Comparison of ENCODE assay signal across 14 cellular contexts in the genomic region with DNA sequence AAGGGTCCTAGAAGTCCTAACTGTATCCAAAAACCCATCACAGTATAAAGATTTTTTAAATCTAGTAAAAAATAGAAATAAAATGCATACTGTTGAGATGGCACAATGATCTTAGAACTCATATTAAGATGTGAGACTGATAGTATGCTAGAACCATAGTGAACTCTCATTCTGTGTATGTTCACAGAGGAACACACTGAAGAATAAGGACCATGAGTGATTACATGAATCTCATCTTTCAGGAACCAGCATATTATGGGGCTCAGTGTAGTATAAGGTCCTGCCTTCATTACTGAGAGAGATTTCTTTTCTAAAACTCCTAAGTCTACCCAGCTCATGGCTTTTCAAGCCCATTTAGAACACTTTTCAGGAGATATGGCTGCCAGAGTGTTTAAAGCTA.
DNase-seq lines count a peak whose midpoint lies in the region; ATAC-seq lines count a peak whose summit lies in the region.
"Had no signal": no experiment of that assay in that cellular context is flagged by ENCODE, and none has a peak within 500 bp of the region (broad histone marks: within the 10 kb centered on the region; RNA-seq: fewer than 3 reads in every experiment).

No MANE protein-coding gene starts in this region.

- DNase-seq in stimulated activated naive B cell treated with anti-CD40 and anti-IgM and Interleukin-4, amounts not matched to agents 10 μg/mL and 1 μg/mL and 100 μg/mL, for 72 hours, result no peak
- DNase-seq in NCI-H524 treated with DMSO at 0.1 percent for 48 hours (lab: John Stamatoyannopoulos, UW), result no peak
- no peak for DNase-seq in DMS53 (lab: John Stamatoyannopoulos, UW)
- no peak for DNase-seq in activated naive CD4-positive, alpha-beta T cell treated with Interleukin-2 at 50 U/mL for 16 hours
- DNase-seq: activated CD8-positive, alpha-beta memory T cell treated with anti-CD3 and anti-CD28 coated beads, Interleukin-2, amount 50 U/mL, for 4 hours; caudate nucleus; CD4-positive, CD25-positive, alpha-beta regulatory T cell; immature natural killer cell had no signal

- peaks cover 0 to 5% of the 10 kb centered on the region in 2 donors for H3K27me3 Mint-ChIP-seq in stimulated activated naive B cell treated with anti-CD40 and anti-IgM and Interleukin-4, amounts not matched to agents 10 μg/mL and 1 μg/mL and 100 μg/mL, for 72 hours

- no peak overlapping the region for H3K27ac Mint-ChIP-seq in stimulated activated naive B cell treated with anti-CD40 and anti-IgM and Interleukin-4, amounts not matched to agents 10 μg/mL and 1 μg/mL and 100 μg/mL, for 72 hours
- H3K27ac Mint-ChIP-seq: activated naive CD8-positive, alpha-beta T cell; CD4-positive, CD25-positive, alpha-beta regulatory T cell; immature natural killer cell; memory B cell; neural progenitor cell had no signal

- H3K9me3 Mint-ChIP-seq in stimulated activated naive B cell treated with anti-CD40 and anti-IgM and Interleukin-4, amounts not matched to agents 10 μg/mL and 1 μg/mL and 100 μg/mL, for 72 hours, result no peaks in the 10 kb centered on the region
- H3K9me3 Mint-ChIP-seq: memory B cell had no signal

- H3K4me1 Mint-ChIP-seq in stimulated activated naive B cell treated with anti-CD40 and anti-IgM and Interleukin-4, amounts not matched to agents 10 μg/mL and 1 μg/mL and 100 μg/mL, for 72 hours, result peaks cover 9 to 10% of the 10 kb centered on the region in 2 donors
- H3K4me1 Mint-ChIP-seq: CD4-positive, CD25-positive, alpha-beta regulatory T cell; immature natural killer cell had no signal

- ATAC-seq in GM19395 (IDR thresholded peaks at IDR 0.05; ENCODE audit: unreplicated experiment) (peak; percentile 82), HG02623 (IDR thresholded peaks at IDR 0.05; ENCODE audit: unreplicated experiment) (peak; percentile 65), HG03175 (IDR thresholded peaks at IDR 0.05; ENCODE audit: unreplicated experiment) (peak; percentile 58)
- ATAC-seq in stimulated activated naive B cell treated with anti-CD40 and anti-IgM and Interleukin-4, amounts not matched to agents 10 μg/mL and 1 μg/mL and 100 μg/mL, for 72 hours (replicated peaks), result peak; percentile 65 to 76

- no peaks in the 10 kb centered on the region for H3K36me3 Mint-ChIP-seq in stimulated activated naive B cell treated with anti-CD40 and anti-IgM and Interleukin-4, amounts not matched to agents 10 μg/mL and 1 μg/mL and 100 μg/mL, for 72 hours
- H3K36me3 Mint-ChIP-seq: activated naive CD8-positive, alpha-beta T cell; CD4-positive, CD25-positive, alpha-beta regulatory T cell; immature natural killer cell; memory B cell; neural progenitor cell had no signal

- no peak overlapping the region for H3K4me3 Mint-ChIP-seq in stimulated activated naive B cell treated with anti-CD40 and anti-IgM and Interleukin-4, amounts not matched to agents 10 μg/mL and 1 μg/mL and 100 μg/mL, for 72 hours
- H3K4me3 Mint-ChIP-seq: activated naive CD8-positive, alpha-beta T cell; CD4-positive, CD25-positive, alpha-beta regulatory T cell; immature natural killer cell; memory B cell; neural progenitor cell had no signal
